ENCODE assay signal across 24 cellular contexts in the genomic region with DNA sequence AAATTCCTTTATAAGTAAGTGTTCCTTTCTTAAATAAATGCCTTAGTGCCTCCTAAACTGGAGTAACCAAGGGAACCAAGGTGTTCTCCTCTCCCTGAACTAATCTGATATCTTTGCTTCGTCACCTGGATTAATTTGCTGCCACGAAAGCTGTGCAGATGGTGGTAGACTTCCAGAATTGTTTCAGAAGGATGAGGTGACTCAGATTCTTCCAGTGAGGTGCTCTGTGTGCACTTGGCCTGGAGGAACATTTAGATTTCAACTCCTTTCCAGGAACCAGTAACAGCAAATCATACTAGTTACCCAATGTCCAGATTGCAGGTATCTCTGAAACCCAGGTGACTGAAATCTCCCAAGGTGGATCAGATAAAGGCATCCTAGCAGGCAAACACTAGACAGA.
"Had no signal": no experiment of that assay in that cellular context is flagged by ENCODE, and none has a peak within 500 bp of the region (broad histone marks: within the 10 kb centered on the region; RNA-seq: fewer than 3 reads in every experiment).

No MANE protein-coding gene starts in this region.

- H3K27ac Mint-ChIP-seq: naive thymus-derived CD4-positive, alpha-beta T cell; nephron; neural progenitor cell; progenitor cell of endocrine pancreas; stimulated activated effector memory CD8-positive, alpha-beta T cell treated with anti-CD3 and anti-CD28 coated beads, Interleukin-12 subunit alpha, Interleukin-12 subunit beta, amount 100 ng/mL, for 72 hours; type B pancreatic cell had no signal

- H3K79me2 ChIP-seq: parathyroid adenoma had no signal

- H3K4me3 Mint-ChIP-seq: naive thymus-derived CD4-positive, alpha-beta T cell; nephron; neural progenitor cell; stimulated activated effector memory CD8-positive, alpha-beta T cell treated with anti-CD3 and anti-CD28 coated beads, Interleukin-12 subunit alpha, Interleukin-12 subunit beta, amount 100 ng/mL, for 72 hours; type B pancreatic cell had no signal

- H3K27ac ChIP-seq: coronary artery, gastrocnemius medialis, neural progenitor cell, parathyroid adenoma, sigmoid colon, stomach, thyroid gland had no signal

- DNase-seq: dermis blood vessel endothelial cell; effector memory CD4-positive, alpha-beta T cell; gastrocnemius medialis; left colon; left ventricle myocardium superior; mesenchymal stem cell; midbrain; naive thymus-derived CD4-positive, alpha-beta T cell; right cardiac atrium; sigmoid colon; stimulated activated CD4-positive, alpha-beta T cell treated with anti-CD3 and anti-CD28 coated beads, Interleukin-2, amount 100 ng/mL, for 24 hours; stimulated activated CD4-positive, alpha-beta T cell treated with anti-CD3 and anti-CD28 coated beads, Interleukin-4, amount 100 ng/mL, for 24 hours; stimulated activated naive CD4-positive, alpha-beta T cell treated with Interleukin-2 at 50 U/mL for 16 hours; stomach; thyroid gland had no signal

- FAIRE-seq: endometrium had no signal

- H3K27me3 ChIP-seq: gastrocnemius medialis, neural progenitor cell, sigmoid colon, stomach, thyroid gland had no signal

- H3K4me1 ChIP-seq: gastrocnemius medialis, parathyroid adenoma, sigmoid colon, stomach, thyroid gland had no signal

- H3K9ac ChIP-seq: neural progenitor cell, parathyroid adenoma had no signal

- H3K4me1 Mint-ChIP-seq: naive thymus-derived CD4-positive, alpha-beta T cell; stimulated activated effector memory CD8-positive, alpha-beta T cell treated with anti-CD3 and anti-CD28 coated beads, Interleukin-12 subunit alpha, Interleukin-12 subunit beta, amount 100 ng/mL, for 72 hours had no signal

- H3K4me3 ChIP-seq: coronary artery, gastrocnemius medialis, lung, neural progenitor cell, sigmoid colon, stomach, thyroid gland had no signal

- H3K36me3 ChIP-seq: gastrocnemius medialis, neural progenitor cell, sigmoid colon, stomach, thyroid gland had no signal

- H3K9me3 ChIP-seq: gastrocnemius medialis, stomach, thyroid gland had no signal

- H2AFZ ChIP-seq: neural progenitor cell, parathyroid adenoma had no signal

- H3K36me3 Mint-ChIP-seq: stimulated activated effector memory CD8-positive, alpha-beta T cell treated with anti-CD3 and anti-CD28 coated beads, Interleukin-12 subunit alpha, Interleukin-12 subunit beta, amount 100 ng/mL, for 72 hours had no signal

- ATAC-seq: gastrocnemius medialis; left colon; left ventricle myocardium superior; naive thymus-derived CD4-positive, alpha-beta T cell; right cardiac atrium; stimulated activated effector memory CD8-positive, alpha-beta T cell treated with anti-CD3 and anti-CD28 coated beads, Interleukin-12 subunit alpha, Interleukin-12 subunit beta, amount 100 ng/mL, for 72 hours had no signal

- H3K4me2 ChIP-seq: neural progenitor cell had no signal

- H3K27me3 Mint-ChIP-seq: naive thymus-derived CD4-positive, alpha-beta T cell; progenitor cell of endocrine pancreas; type B pancreatic cell had no signal
